Comparison of ENCODE assay signal across 11 cellular contexts in genomic region chr14:68397371-68397779, GRCh38.
DNase-seq lines count a peak whose midpoint lies in the region; ATAC-seq and TF ChIP-seq lines count a peak whose summit lies in the region.
"Had no signal": no experiment of that assay in that cellular context is flagged by ENCODE, and none has a peak within 500 bp of the region (broad histone marks: within the 10 kb centered on the region; RNA-seq: fewer than 3 reads in every experiment).

No MANE protein-coding gene starts in this region.

- peaks cover 48% of the 10 kb centered on the region for H3F3A ChIP-seq in GM23248 (ENCODE audit: insufficient read depth)

- H3K9me3 ChIP-seq in GM23248 (ENCODE audit: low read depth), result no peaks in the 10 kb centered on the region
- H3K9me3 ChIP-seq in sigmoid colon, result no peaks in the 10 kb centered on the region

- peak overlapping the region; percentile 84 for H3K27ac Mint-ChIP-seq in activated B cell treated with CpG ODN at 0.5 μM for 24 hours
- H3K27ac Mint-ChIP-seq: activated naive CD8-positive, alpha-beta T cell had no signal

- no peaks in the 10 kb centered on the region for H4K20me1 ChIP-seq in GM23248 (ENCODE audit: insufficient read depth)

- H3K27me3 Mint-ChIP-seq in activated B cell treated with CpG ODN at 0.5 μM for 24 hours, result no peaks in the 10 kb centered on the region
- H3K27me3 Mint-ChIP-seq: activated naive CD8-positive, alpha-beta T cell had no signal

- no peak for DNase-seq in GM23248
- no peak for DNase-seq in activated B cell treated with CpG ODN at 0.5 μM for 24 hours
- DNase-seq in iris pigment epithelial cell (ENCODE audit: low read depth), result peak; percentile 32
- peak; percentile 87 for DNase-seq in sigmoid colon
- DNase-seq in erythroblast (lab: John Stamatoyannopoulos, UW), result no peak
- DNase-seq in DMS79 treated with DMSO at 0.1 percent for 48 hours (lab: John Stamatoyannopoulos, UW), result no peak
- no peak for DNase-seq in GM10266 (ENCODE audit: extremely low spot score)
- no peak for DNase-seq in stimulated activated CD4-positive, alpha-beta T cell treated with anti-CD3 and anti-CD28 coated beads, Interleukin-4, amount 100 ng/mL, for 4 hours
- DNase-seq: activated CD4-positive, CD25-positive, alpha-beta regulatory T cell; NCI-H1930 had no signal

- peaks cover 4% of the 10 kb centered on the region for H3K36me3 Mint-ChIP-seq in activated B cell treated with CpG ODN at 0.5 μM for 24 hours (ENCODE audit: low read depth)

- no peaks in the 10 kb centered on the region for H3K9me3 Mint-ChIP-seq in activated B cell treated with CpG ODN at 0.5 μM for 24 hours

- H3K4me1 Mint-ChIP-seq in activated B cell treated with CpG ODN at 0.5 μM for 24 hours, result peaks cover 90% of the 10 kb centered on the region

- no peak overlapping the region for H3K4me3 ChIP-seq in GM23248
- no peak overlapping the region for H3K4me3 ChIP-seq in sigmoid colon

- ATAC-seq in activated B cell treated with CpG ODN at 0.5 μM for 24 hours (ENCODE audit: low read depth), result peak; percentile 18

- no peak overlapping the region for H3K9ac ChIP-seq in GM23248

- WGBS in GM23248 (ENCODE audit: low coverage in 1 of 2, low lambda C conversion rate in 2 of 2, missing lambda C conversion rate in 2 of 2), 2 experiments, result 69 to 71% methylated on average over 6 of the region's 6 CpGs
- WGBS in sigmoid colon, 2 donors, result 54 to 57% methylated on average over 6 of the region's 6 CpGs

- CTCF ChIA-PET in activated B cell treated with CpG ODN at 0.5 μM for 24 hours (lab: Charles Lee), result interaction anchor here (1.0 kb wide), 1 partner anchor 105 kb away, joined by 3 read pairs; no protein-coding TSS in a partner anchor

- H3K4me1 ChIP-seq in GM23248 (ENCODE audit: insufficient read depth) (peaks cover 69% of the 10 kb centered on the region), sigmoid colon (peaks cover 0 to 95% (median 68%) of the 10 kb centered on the region in 4 donors)

- no peak overlapping the region for H3K4me3 Mint-ChIP-seq in activated B cell treated with CpG ODN at 0.5 μM for 24 hours
- H3K4me3 Mint-ChIP-seq: activated naive CD8-positive, alpha-beta T cell had no signal

- no peaks in the 10 kb centered on the region for H3K36me3 ChIP-seq in GM23248 (ENCODE audit: low read depth)
- no peaks in the 10 kb centered on the region for H3K36me3 ChIP-seq in sigmoid colon

- no peaks in the 10 kb centered on the region for H3K9me2 ChIP-seq in GM23248 (ENCODE audit: insufficient read depth)

- H2AFZ ChIP-seq in GM23248, result no peak overlapping the region

- TF ChIP-seq POLR2A in sigmoid colon (IDR thresholded peaks at IDR 0.05), result no peak
- TF ChIP-seq POLR2A in erythroblast (IDR thresholded peaks at IDR 0.05; ENCODE audit: low read length), result no peak

- intact Hi-C loops in activated B cell treated with CpG ODN at 0.5 μM for 24 hours (cut with micrococcal nuclease), result no loop called here
- intact Hi-C loops in sigmoid colon (cut with DNase I), result loop anchor here (5.0 to 10.0 kb wide), 2 partner anchors 253 to 385 kb away; no protein-coding TSS in a partner anchor

- H3K27ac ChIP-seq in GM23248, result peak overlapping the region; percentile 17; the same call in 1 of the 2 replicates
- peak overlapping the region in 3 of 4 donors; percentile 52 to 77 (median 74) for H3K27ac ChIP-seq in sigmoid colon

- H3K27me3 ChIP-seq in GM23248 (replicated peaks; ENCODE audit: insufficient read depth) (no peaks in the 10 kb centered on the region), sigmoid colon (no peaks in the 10 kb centered on the region)

- no peaks in the 10 kb centered on the region for H3K79me2 ChIP-seq in GM23248 (ENCODE audit: insufficient read depth)

- in situ Hi-C loops in GM23248 (cut with MboI), result no loop called here

- no peak overlapping the region for H3K4me2 ChIP-seq in GM23248 (ENCODE audit: unreplicated experiment)

- no peak for TF ChIP-seq CTCF in activated B cell treated with CpG ODN at 0.5 μM for 24 hours (IDR thresholded peaks at IDR 0.05)
- no peak for TF ChIP-seq CTCF in sigmoid colon (IDR thresholded peaks at IDR 0.05)
- no peak for TF ChIP-seq CTCF in GM10266 (IDR thresholded peaks at IDR 0.05; ENCODE audit: control insufficient read depth, insufficient read depth, low read depth, missing control alignments)

- POLR2A ChIA-PET in activated B cell treated with CpG ODN at 0.5 μM for 24 hours (lab: Charles Lee), result interaction anchor here (0.8 to 16.7 kb wide), 14 partner anchors 11 to 419 kb away, joined by 3 to 350 read pairs (median 4); partner anchors contain the start of gene ZFP36L1

- TF ChIP-seq EP300 in sigmoid colon (IDR thresholded peaks at IDR 0.05), result no peak

Comparison
In these comparisons a context has a peak if more than half of its experiments do, and no peak if none do; other contexts are left out.
1. DNase-seq: peak in iris pigment epithelial cell (single experiment) and sigmoid colon (single experiment); none in GM23248 (single experiment), activated B cell treated with CpG ODN at 0.5 μM for 24 hours (single experiment), erythroblast (0 of 2), DMS79 treated with DMSO at 0.1 percent for 48 hours (single experiment), GM10266 (single experiment) and stimulated activated CD4-positive, alpha-beta T cell treated with anti-CD3 and anti-CD28 coated beads, Interleukin-4, amount 100 ng/mL, for 4 hours (0 of 2).